11 cellular contexts compared by ENCODE assay signal in the genomic region with DNA sequence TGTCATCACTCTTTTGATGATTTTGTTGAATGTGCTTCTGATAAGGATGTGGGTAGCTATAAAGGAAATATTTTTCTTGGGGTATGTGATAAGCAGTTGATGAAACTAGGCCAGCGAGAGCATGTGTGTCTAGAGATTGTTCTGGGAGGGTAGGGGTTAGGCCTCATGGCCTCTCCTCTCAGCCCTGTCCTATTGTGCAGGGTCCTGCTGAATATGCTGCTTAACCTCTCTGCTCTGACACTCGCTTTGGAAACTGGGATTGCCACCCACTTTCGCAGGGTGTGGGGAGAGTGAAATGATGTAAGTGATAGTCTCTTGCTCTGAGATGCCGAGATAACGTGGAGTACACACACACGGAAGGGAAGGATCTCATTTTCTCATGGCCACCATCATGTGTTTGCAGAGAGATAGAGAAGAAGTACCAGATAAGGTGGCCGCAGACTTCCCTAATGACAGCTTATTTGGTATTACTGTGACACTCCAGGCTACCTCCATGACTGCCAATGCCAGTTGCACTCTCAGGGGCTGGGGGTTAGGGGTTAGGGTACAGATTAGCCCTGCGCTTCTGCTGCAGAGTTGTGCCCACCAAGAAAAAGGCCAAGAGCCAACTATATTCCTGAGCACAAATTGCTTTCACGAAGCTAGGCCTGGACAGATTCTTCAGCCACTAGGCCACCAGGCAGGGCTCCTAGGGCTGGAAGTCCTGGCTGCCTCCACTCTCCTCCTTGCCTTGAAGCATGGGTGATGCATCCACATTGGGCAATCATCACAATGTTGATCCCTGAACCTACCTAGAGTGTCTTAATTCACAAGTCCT. TPM values are rescaled to one million over a fixed set of nuclear protein-coding genes. Genes with fewer than 3 reads are reported as not detected.
DNase-seq lines count a peak whose midpoint lies in the region; ATAC-seq, FAIRE-seq and TF ChIP-seq lines count a peak whose summit lies in the region.
"Had no signal": no experiment of that assay in that cellular context is flagged by ENCODE, and none has a peak within 500 bp of the region (broad histone marks: within the 10 kb centered on the region; RNA-seq: fewer than 3 reads in every experiment).

No MANE protein-coding gene starts in this region.

- H3K27ac ChIP-seq in trophoblast cell (ENCODE audit: low read depth, low read length): no peak overlapping the region

- H3K36me3 Mint-ChIP-seq in T-helper 2 cell treated with Interferon-gamma antibody and Interleukin-4, amounts not matched to agents 5 μg/mL and 100 μg/mL, for 36 hours (ENCODE audit: low read depth): peaks cover 34% of the 10 kb centered on the region

- ATAC-seq in HG03469 (IDR thresholded peaks at IDR 0.05; ENCODE audit: unreplicated experiment) (no peak), Right ventricle myocardium inferior (no peak), HG02678 (IDR thresholded peaks at IDR 0.05; ENCODE audit: unreplicated experiment) (no peak)

- peaks cover 1% of the 10 kb centered on the region for H3K79me2 ChIP-seq in trophoblast cell (ENCODE audit: control insufficient read depth, insufficient read depth, low read length, poor library complexity)

- peaks cover 5% of the 10 kb centered on the region for H3K79me1 ChIP-seq in trophoblast cell (ENCODE audit: low read length)

- H3K27ac Mint-ChIP-seq in T-helper 2 cell treated with Interferon-gamma antibody and Interleukin-4, amounts not matched to agents 5 μg/mL and 100 μg/mL, for 36 hours: peak overlapping the region; percentile 87

- H2AFZ ChIP-seq in trophoblast cell (ENCODE audit: insufficient read depth, low read length, poor library complexity): no peak overlapping the region

- no peak for FAIRE-seq in D721Med (lab: Jason Lieb, UNC)

- H3K9ac ChIP-seq in trophoblast cell (ENCODE audit: low read length): no peak overlapping the region

- H3K36me3 ChIP-seq in trophoblast cell (ENCODE audit: control insufficient read depth in 1 of 2, insufficient read depth in 2 of 2, low read length in 2 of 2): no peaks in the 10 kb centered on the region

- no peak overlapping the region for H3K4ac ChIP-seq in trophoblast cell (ENCODE audit: low read depth, low read length)

- no peak overlapping the region for H2BK120ac ChIP-seq in trophoblast cell (ENCODE audit: insufficient read depth, low read length, poor library complexity)

- no peak overlapping the region for H2BK5ac ChIP-seq in trophoblast cell (ENCODE audit: low read depth, low read length, poor library complexity)

- no peak overlapping the region for H3K4me2 ChIP-seq in trophoblast cell (ENCODE audit: low read length)

- no peaks in the 10 kb centered on the region for H3K9me3 ChIP-seq in trophoblast cell (ENCODE audit: insufficient read depth, low read depth, low read length)

- WGBS in trophoblast cell (ENCODE audit: extremely low coverage, insufficient coverage, insufficient read length): no CpG with 5 or more reads among the region's 9 CpGs

- no peak for TF ChIP-seq CTCF in D721Med (IDR thresholded peaks at IDR 0.05; ENCODE audit: insufficient read depth, missing control alignments)

- no peaks in the 10 kb centered on the region for H3K27me3 Mint-ChIP-seq in T-helper 2 cell treated with Interferon-gamma antibody and Interleukin-4, amounts not matched to agents 5 μg/mL and 100 μg/mL, for 36 hours (ENCODE audit: low read depth)

- H3K4me1 ChIP-seq in trophoblast cell (ENCODE audit: control insufficient read depth in 1 of 2, insufficient read depth in 2 of 2, low read length in 2 of 2): peaks cover 17 to 21% of the 10 kb centered on the region in 2 experiments

- no peak overlapping the region for H2BK12ac ChIP-seq in trophoblast cell (ENCODE audit: low read length)

- no peak overlapping the region for H3K18ac ChIP-seq in trophoblast cell (ENCODE audit: low read length)

- H3K4me1 Mint-ChIP-seq in T-helper 2 cell treated with Interferon-gamma antibody and Interleukin-4, amounts not matched to agents 5 μg/mL and 100 μg/mL, for 36 hours (ENCODE audit: low read depth): peaks cover 81% of the 10 kb centered on the region

- H4K8ac ChIP-seq in trophoblast cell (ENCODE audit: low read depth, low read length): no peak overlapping the region

- H3K4me3 Mint-ChIP-seq in T-helper 2 cell treated with Interferon-gamma antibody and Interleukin-4, amounts not matched to agents 5 μg/mL and 100 μg/mL, for 36 hours: peak overlapping the region; percentile 80
- H3K4me3 Mint-ChIP-seq: neural crest cell had no signal

- peak; percentile 98 for DNase-seq in CMK (ENCODE audit: low read depth)
- DNase-seq in T-helper 2 cell treated with Interferon-gamma antibody and Interleukin-4, amounts not matched to agents 5 μg/mL and 100 μg/mL, for 36 hours (ENCODE audit: low spot score): peak; percentile 85
- DNase-seq in amniotic epithelial cell (ENCODE audit: low read depth): peak; percentile 59
- peak; percentile 40 to 47 for DNase-seq in trophoblast cell
- DNase-seq in Right ventricle myocardium inferior (ENCODE audit: missing footprints): no peak
- no peak for DNase-seq in D721Med (ENCODE audit: insufficient read length, low spot score)
- DNase-seq: caudate nucleus, NCI-H2227 treated with DMSO at 0.1 percent for 48 hours had no signal

- no peak overlapping the region for H4K91ac ChIP-seq in trophoblast cell (ENCODE audit: low read depth, low read length)

- no peaks in the 10 kb centered on the region for H3K27me3 ChIP-seq in trophoblast cell (ENCODE audit: insufficient read depth, low read length)

- peak overlapping the region; percentile 41 for H3K23ac ChIP-seq in trophoblast cell (ENCODE audit: low read length)

- intact Hi-C loops in Right ventricle myocardium inferior (cut with DNase I): no loop called here

- H4K12ac ChIP-seq in trophoblast cell (ENCODE audit: low read depth, low read length): no peak overlapping the region

- no peaks in the 10 kb centered on the region for H3K9me3 Mint-ChIP-seq in T-helper 2 cell treated with Interferon-gamma antibody and Interleukin-4, amounts not matched to agents 5 μg/mL and 100 μg/mL, for 36 hours
- H3K9me3 Mint-ChIP-seq: neural crest cell had no signal

- no peak overlapping the region for H2AK5ac ChIP-seq in trophoblast cell (ENCODE audit: low read length)

- no peak overlapping the region for H3K4me3 ChIP-seq in trophoblast cell (ENCODE audit: low read depth, low read length)

- no peak overlapping the region for H3K14ac ChIP-seq in trophoblast cell (ENCODE audit: low read length)

RNA-seq across cellular contexts. Expression of gene TNFAIP8, which starts 25.2 kb away (rescaled TPM):
- polyA plus RNA-seq in trophoblast cell (2013): 58.8 and 59.8 TPM in 2 replicates
- 17.8 TPM for total RNA-seq in Right ventricle myocardium inferior

Comparison
In these comparisons a context has a peak if more than half of its experiments do, and no peak if none do; other contexts are left out.
1. DNase-seq: peak in CMK (single experiment), T-helper 2 cell treated with Interferon-gamma antibody and Interleukin-4, amounts not matched to agents 5 μg/mL and 100 μg/mL, for 36 hours (single experiment), amniotic epithelial cell (single experiment) and trophoblast cell (2 of 2); none in Right ventricle myocardium inferior (single experiment) and D721Med (single experiment).